Comparison of ENCODE assay signal across 10 cellular contexts in genomic region chr12:40219760-40220159, GRCh38. TPM values are rescaled to one million over a fixed set of nuclear protein-coding genes. Genes with fewer than 3 reads are reported as not detected.
"Had no signal": no experiment of that assay in that cellular context is flagged by ENCODE, and none has a peak within 500 bp of the region (broad histone marks: within the 10 kb centered on the region; RNA-seq: fewer than 3 reads in every experiment).

No MANE protein-coding gene starts in this region.

- ATAC-seq: HepG2, K562 had no signal

- H3K27ac ChIP-seq: GM23248, HL-60 had no signal

- FAIRE-seq: HepG2, K562 had no signal

- H3K4me3 Mint-ChIP-seq: H9, HFFc6, IgD-negative memory B cell had no signal

- DNase-seq: GM23248, GOT3, H9, HCEC 1CT, HFFc6, KG1 had no signal

- H3K9me3 Mint-ChIP-seq: HFFc6, IgD-negative memory B cell had no signal

- H3K27me3 Mint-ChIP-seq: IgD-negative memory B cell had no signal

- H3K36me3 Mint-ChIP-seq: IgD-negative memory B cell had no signal

- H3K4me3 ChIP-seq: GM23248, K562 had no signal

- H3K27ac Mint-ChIP-seq: H9, HFFc6, IgD-negative memory B cell had no signal

RNA-seq across cellular contexts. Expression of gene LRRK2, which starts 5.0 kb away (rescaled TPM):
- total RNA-seq: HepG2 had no signal
- polyA plus RNA-seq: HepG2 had no signal
